Comparison of ENCODE assay signal across 24 cellular contexts in genomic region chr6:44538131-44538835, GRCh38.
DNase-seq lines count a peak whose midpoint lies in the region; FAIRE-seq and TF ChIP-seq lines count a peak whose summit lies in the region.
"Had no signal": no experiment of that assay in that cellular context is flagged by ENCODE, and none has a peak within 500 bp of the region (broad histone marks: within the 10 kb centered on the region; RNA-seq: fewer than 3 reads in every experiment).

No MANE protein-coding gene starts in this region.

- WGBS in esophagus muscularis mucosa = 71% methylated on average over 8 of the region's 8 CpGs

- DNase-seq in NCI-H748 (lab: John Stamatoyannopoulos, UW; ENCODE audit: unreplicated experiment) (peak; percentile 43), NCI-H748 treated with DMSO at 0.1 percent for 48 hours (lab: John Stamatoyannopoulos, UW) (no peak), HTR-8/SVneo (ENCODE audit: insufficient read length, low spot score) (no peak), esophagus muscularis mucosa (ENCODE audit: extremely low spot score) (peak; percentile 83), ureter (ENCODE audit: low spot score) (peak; percentile 29), PC-9 (no peak), erythroblast (lab: John Stamatoyannopoulos, UW) (no peak)
- DNase-seq in activated naive CD8-positive, alpha-beta T cell treated with anti-CD3 and anti-CD28 coated beads for 36 hours = no peak
- DNase-seq: 8988T; ACHN; BE2C; CD8-positive, alpha-beta memory T cell; DMS 273 treated with DMSO at 0.1 percent for 48 hours; H7; NCI-H1048; NCI-H2107; NCI-H524; NCI-H82; Right ventricle myocardium superior; RPMI8226 had no signal

- H3K4me1 ChIP-seq in esophagus muscularis mucosa = no peaks in the 10 kb centered on the region
- no peaks in the 10 kb centered on the region for H3K4me1 ChIP-seq in PC-9 (replicated peaks; ENCODE audit: insufficient read depth)
- H3K4me1 ChIP-seq: BE2C had no signal

- no peak for TF ChIP-seq EP300 in esophagus muscularis mucosa (IDR thresholded peaks at IDR 0.05)

- H3K4me3 ChIP-seq in esophagus muscularis mucosa (no peak overlapping the region), PC-9 (no peak overlapping the region)
- H3K4me3 ChIP-seq: SJSA1 had no signal

- H3K9me2 ChIP-seq in PC-9 (ENCODE audit: insufficient read depth) = no peaks in the 10 kb centered on the region

- H3K27me3 ChIP-seq in esophagus muscularis mucosa = no peaks in the 10 kb centered on the region
- 0 out of 2 replicates have a peak, but pooled peaks cover under 1% of the 10 kb centered on the region for H3K27me3 ChIP-seq in PC-9 (ENCODE audit: insufficient read depth, low read depth)
- H3K27me3 ChIP-seq: BE2C, SJSA1 had no signal

- H3K9me3 Mint-ChIP-seq in activated naive CD8-positive, alpha-beta T cell treated with anti-CD3 and anti-CD28 coated beads for 36 hours = no peaks in the 10 kb centered on the region
- H3K9me3 Mint-ChIP-seq: CD8-positive, alpha-beta memory T cell had no signal

- peak; percentile 54 for FAIRE-seq in HTR-8/SVneo (lab: Jason Lieb, UNC)
- FAIRE-seq: GM18507 had no signal

- CTCF ChIA-PET in PC-9 (lab: Charles Lee) = no interaction called here

- H3K4me2 ChIP-seq in PC-9 = no peak overlapping the region

- H3K36me3 Mint-ChIP-seq in activated naive CD8-positive, alpha-beta T cell treated with anti-CD3 and anti-CD28 coated beads for 36 hours = no peaks in the 10 kb centered on the region
- H3K36me3 Mint-ChIP-seq: CD14-positive monocyte had no signal

- no peak overlapping the region for H2AFZ ChIP-seq in PC-9

- intact Hi-C loops in esophagus muscularis mucosa (cut with DNase I) = no loop called here
- intact Hi-C loops in PC-9 (cut with micrococcal nuclease; ENCODE audit: unreplicated experiment) = no loop called here

- H3F3A ChIP-seq in PC-9 (ENCODE audit: insufficient read depth, low read depth) = no peaks in the 10 kb centered on the region

- no peaks in the 10 kb centered on the region for H3K27me3 Mint-ChIP-seq in activated naive CD8-positive, alpha-beta T cell treated with anti-CD3 and anti-CD28 coated beads for 36 hours

- no peak overlapping the region for H3K4me3 Mint-ChIP-seq in activated naive CD8-positive, alpha-beta T cell treated with anti-CD3 and anti-CD28 coated beads for 36 hours
- H3K4me3 Mint-ChIP-seq: CD14-positive monocyte; CD8-positive, alpha-beta memory T cell had no signal

- BruUV-seq in PC-9 (replicated peaks; lab: Mats Ljungman, UMichigan) = no TSS peak

- H3K27ac ChIP-seq in esophagus muscularis mucosa (replicated peaks in 1 of 4) = no peak overlapping the region
- no peak overlapping the region for H3K27ac ChIP-seq in PC-9
- H3K27ac ChIP-seq: HL-60, SJSA1 had no signal

- TF ChIP-seq CTCF in esophagus muscularis mucosa (IDR thresholded peaks at IDR 0.05) = no peak
- no peak for TF ChIP-seq CTCF in PC-9 (conservative IDR thresholded peaks at IDR 0.05)

- H4K20me1 ChIP-seq in PC-9 (ENCODE audit: insufficient read depth) = no peaks in the 10 kb centered on the region

- no peak overlapping the region for H3K27ac Mint-ChIP-seq in activated naive CD8-positive, alpha-beta T cell treated with anti-CD3 and anti-CD28 coated beads for 36 hours

- H3K4me1 Mint-ChIP-seq in activated naive CD8-positive, alpha-beta T cell treated with anti-CD3 and anti-CD28 coated beads for 36 hours = no peaks in the 10 kb centered on the region
- H3K4me1 Mint-ChIP-seq: CD8-positive, alpha-beta memory T cell had no signal

- POLR2A ChIA-PET in PC-9 (lab: Charles Lee; ENCODE audit: unreplicated experiment) = no interaction called here

- no peaks in the 10 kb centered on the region for H3K36me3 ChIP-seq in esophagus muscularis mucosa
- no peaks in the 10 kb centered on the region for H3K36me3 ChIP-seq in PC-9 (ENCODE audit: low read depth)
- H3K36me3 ChIP-seq: BE2C, SJSA1 had no signal

- no peaks in the 10 kb centered on the region for H3K9me3 ChIP-seq in esophagus muscularis mucosa
- no peaks in the 10 kb centered on the region for H3K9me3 ChIP-seq in PC-9 (ENCODE audit: insufficient read depth, low read depth)
- H3K9me3 ChIP-seq: BE2C, SJSA1 had no signal

- TF ChIP-seq POLR2A in esophagus muscularis mucosa (IDR thresholded peaks at IDR 0.05; ENCODE audit: low read depth) (no peak), erythroblast (IDR thresholded peaks at IDR 0.05; ENCODE audit: low read length) (no peak)

- no peaks in the 10 kb centered on the region for H3K79me2 ChIP-seq in PC-9 (ENCODE audit: low read depth)

Comparison
In these comparisons a context has a peak if more than half of its experiments do, and no peak if none do; other contexts are left out.
1. DNase-seq: peak in NCI-H748 (single experiment), esophagus muscularis mucosa (single experiment) and ureter (single experiment); none in NCI-H748 treated with DMSO at 0.1 percent for 48 hours (single experiment), HTR-8/SVneo (single experiment), PC-9 (0 of 2), erythroblast (0 of 2) and activated naive CD8-positive, alpha-beta T cell treated with anti-CD3 and anti-CD28 coated beads for 36 hours (single experiment).